ENCODE assay signal across 7 cellular contexts in the genomic region with DNA sequence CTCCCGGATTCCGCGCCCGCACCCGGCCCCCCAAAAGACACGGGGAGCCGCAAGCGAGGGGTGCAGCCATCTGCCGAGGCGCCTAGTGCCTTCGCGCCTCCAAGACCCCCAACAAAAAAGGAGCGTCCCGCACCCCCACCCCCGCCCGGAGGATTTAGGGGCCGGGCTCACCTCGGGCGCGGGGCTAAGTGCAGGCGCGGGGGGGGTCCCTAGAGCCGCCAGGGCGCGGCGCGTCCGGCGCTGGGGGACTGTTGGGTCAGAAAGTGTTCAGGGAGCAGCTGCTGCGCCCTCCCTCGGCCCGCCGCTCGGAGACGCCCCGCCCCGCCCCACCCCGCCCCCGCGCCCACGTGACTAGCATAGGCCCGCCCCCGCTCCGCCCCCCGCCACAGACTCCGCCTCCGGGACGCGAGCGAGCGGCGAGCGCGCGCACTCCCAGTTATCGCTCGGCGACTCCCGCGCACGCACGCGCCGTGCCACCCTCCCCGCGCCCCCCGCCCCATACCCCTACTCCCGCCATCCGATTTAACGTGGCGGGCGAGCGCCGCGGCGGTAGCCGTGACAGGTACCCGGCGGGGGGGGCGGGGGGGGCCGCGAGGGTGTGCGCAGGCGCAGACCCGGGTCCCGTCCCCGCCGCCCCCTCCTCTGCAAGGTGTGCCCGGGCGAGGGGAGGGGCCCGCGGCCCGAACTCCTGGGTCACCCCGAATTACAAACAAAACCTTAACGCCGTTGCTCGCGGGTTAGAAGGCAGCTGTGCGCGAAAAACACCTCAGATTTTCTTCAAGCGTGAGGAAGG. TPM values are rescaled to one million over a fixed set of nuclear protein-coding genes. Genes with fewer than 3 reads are reported as not detected.
DNase-seq lines count a peak whose midpoint lies in the region; ATAC-seq and TF ChIP-seq lines count a peak whose summit lies in the region.

No MANE protein-coding gene starts in this region.

- H3K4me1 ChIP-seq in duodenal mucosa (ENCODE audit: control insufficient read depth in 1 of 2, insufficient read depth in 2 of 2, low read length in 2 of 2) (no peaks in the 10 kb centered on the region), lower lobe of right lung (peaks cover 31% of the 10 kb centered on the region)

- H3K9me3 ChIP-seq in duodenal mucosa (ENCODE audit: control insufficient read depth in 1 of 2, low read length in 2 of 2) (no peaks in the 10 kb centered on the region), lower lobe of right lung (no peaks in the 10 kb centered on the region)

- H3K27me3 ChIP-seq in duodenal mucosa (ENCODE audit: control insufficient read depth in 1 of 2, insufficient read depth in 2 of 2, low read length in 2 of 2) (no peaks in the 10 kb centered on the region), lower lobe of right lung (ENCODE audit: low read depth) (peaks cover 10% of the 10 kb centered on the region)

- peak; percentile 38 for ATAC-seq in HG02943 (IDR thresholded peaks at IDR 0.05; ENCODE audit: low read depth, unreplicated experiment)
- ATAC-seq in lower lobe of right lung = peak; percentile 95 to 96

- peak; percentile 70 for TF ChIP-seq POLR2A in GM15510 (IDR thresholded peaks at IDR 0.05; ENCODE audit: borderline replicate concordance, extremely low read depth, insufficient read length)

- H3K36me3 ChIP-seq in duodenal mucosa (ENCODE audit: control insufficient read depth in 1 of 2, insufficient read depth in 2 of 2, low read length in 2 of 2) (no peaks in the 10 kb centered on the region), lower lobe of right lung (no peaks in the 10 kb centered on the region)

- H3K4me3 ChIP-seq in duodenal mucosa (ENCODE audit: low read depth in 1 of 2, low read length in 2 of 2) (peak overlapping the region; percentile 55 to 59), lower lobe of right lung (peak overlapping the region; percentile 69)

- DNase-seq in NCI-H524 (lab: John Stamatoyannopoulos, UW) = peak; percentile 79 to 90
- peak; percentile 80 to 81 for DNase-seq in activated CD4-positive, alpha-beta T cell treated with anti-CD3 and anti-CD28 coated beads, Interleukin-2, amount 50 U/mL, for 4 hours
- peak; percentile 87 for DNase-seq in lower lobe of right lung
- DNase-seq in stimulated activated CD4-positive, alpha-beta T cell treated with anti-CD3 and anti-CD28 coated beads, Interleukin-4, amount 100 ng/mL, for 48 hours (ENCODE audit: low read depth in 2 of 2) = peak; percentile 69 to 86

- no peak overlapping the region for H3K9ac ChIP-seq in duodenal mucosa (ENCODE audit: low read depth in 1 of 2, low read length in 2 of 2)

- H3K27ac ChIP-seq in duodenal mucosa (ENCODE audit: low read depth, low read length) (peak overlapping the region; percentile 62), lower lobe of right lung (peak overlapping the region; percentile 87)

- no peak for TF ChIP-seq CTCF in lower lobe of right lung (IDR thresholded peaks at IDR 0.05)

- intact Hi-C loops in lower lobe of right lung (cut with DNase I) = no loop called here

RNA-seq across cellular contexts. Expression of a gene that starts 56.2 kb away (rescaled TPM):
- total RNA-seq in lower lobe of right lung = not detected

Comparison
In these comparisons a context has a peak if more than half of its experiments do, and no peak if none do; other contexts are left out.
1. Peak in every context shown above with its lines: DNase-seq, ATAC-seq, H3K4me3 ChIP-seq and H3K27ac ChIP-seq.